8 cellular contexts compared by ENCODE assay signal in genomic region chr9:130054820-130055219, GRCh38. TPM values are rescaled to one million over a fixed set of nuclear protein-coding genes. Genes with fewer than 3 reads are reported as not detected.
A peak's percentile ranks its signal among the peaks of the same experiment; 100 is the strongest.
DNase-seq lines count a peak whose midpoint lies in the region; ATAC-seq and TF ChIP-seq lines count a peak whose summit lies in the region.

No MANE protein-coding gene starts in this region.

- H3K4me1 Mint-ChIP-seq in MCF 10A (ENCODE audit: insufficient read depth, unreplicated experiment), result no peaks in the 10 kb centered on the region

- no peak for DNase-seq in heart right ventricle
- no peak for DNase-seq in cardiac septum (ENCODE audit: low spot score)
- no peak for DNase-seq in MCF 10A (ENCODE audit: unreplicated experiment)
- DNase-seq in aorta, result no peak
- DNase-seq in GM13977 (ENCODE audit: low spot score), result no peak
- no peak for DNase-seq in stimulated activated CD4-positive, alpha-beta T cell treated with anti-CD3 and anti-CD28 coated beads, Interleukin-4, amount 100 ng/mL, for 1 hour
- DNase-seq in OCI-M1 (lab: John Stamatoyannopoulos, UW), result no peak

- no peaks in the 10 kb centered on the region for H3K9me3 Mint-ChIP-seq in MCF 10A (ENCODE audit: unreplicated experiment)

- peak overlapping the region in 7 of 10 donors; percentile 86 to 99 (median 89) for H3K27ac ChIP-seq in heart right ventricle
- no peak overlapping the region for H3K27ac ChIP-seq in aorta (ENCODE audit: low read depth in 1 of 2, low read length in 2 of 2)

- no peaks in the 10 kb centered on the region for H3K9me3 ChIP-seq in heart right ventricle
- H3K9me3 ChIP-seq in mononuclear cell (ENCODE audit: low read depth, low read length), result no peaks in the 10 kb centered on the region
- no peaks in the 10 kb centered on the region for H3K9me3 ChIP-seq in aorta (ENCODE audit: control insufficient read depth, low read length)

- H3K27me3 ChIP-seq in heart right ventricle (no peaks in the 10 kb centered on the region), mononuclear cell (ENCODE audit: insufficient read depth, low read length) (no peaks in the 10 kb centered on the region), aorta (ENCODE audit: control insufficient read depth in 1 of 2, insufficient read depth in 2 of 2, low read length in 1 of 2) (no peaks in the 10 kb centered on the region)

- 75 to 78% methylated on average over 8 of the region's 8 CpGs for WGBS in heart right ventricle, 2 donors
- 69 to 73% methylated on average over 8 of the region's 8 CpGs for WGBS in aorta, 2 donors

- H3K36me3 ChIP-seq in heart right ventricle (peaks cover 0 to 25% (median 0%) of the 10 kb centered on the region in 9 donors), aorta (ENCODE audit: control insufficient read depth in 1 of 2, insufficient read depth in 2 of 2, low read length in 1 of 2) (no peaks in the 10 kb centered on the region)

- peak overlapping the region; percentile 91 for H3K27ac Mint-ChIP-seq in MCF 10A (ENCODE audit: low read depth, unreplicated experiment)

- peak overlapping the region; percentile 90 for H3K4me3 Mint-ChIP-seq in MCF 10A (ENCODE audit: unreplicated experiment)

- no TSS peak for BruUV-seq in MCF 10A (replicated peaks; lab: Mats Ljungman, UMichigan)

- intact Hi-C loops in heart right ventricle (cut with DNase I) (loop anchor here in 2 of 10 donors (5.0 to 10.0 kb wide), 2 partner anchors 168 to 170 kb away; no protein-coding TSS in a partner anchor), cardiac septum (cut with DNase I) (no loop called here), MCF 10A (cut with micrococcal nuclease) (no loop called here), aorta (cut with DNase I) (loop anchor here in 1 of 2 donors (5.0 kb wide), 1 partner anchor 53 kb away; no protein-coding TSS in a partner anchor)

- peak overlapping the region in 9 of 10 donors; percentile 64 to 100 (median 97) for H3K4me3 ChIP-seq in heart right ventricle
- peak overlapping the region; percentile 98 for H3K4me3 ChIP-seq in mononuclear cell (ENCODE audit: low read length)
- H3K4me3 ChIP-seq in aorta (ENCODE audit: low read length in 2 of 2), result peak overlapping the region; percentile 80 to 92

- no peaks in the 10 kb centered on the region for H3K27me3 Mint-ChIP-seq in MCF 10A (ENCODE audit: insufficient read depth, unreplicated experiment)

- H3K4me1 ChIP-seq in heart right ventricle (peaks cover 6 to 42% (median 30%) of the 10 kb centered on the region in 9 donors), mononuclear cell (ENCODE audit: insufficient read depth, low read length) (peaks cover 44% of the 10 kb centered on the region), aorta (ENCODE audit: control insufficient read depth in 1 of 2, insufficient read depth in 2 of 2, low read length in 2 of 2) (peaks cover 0 to 3% of the 10 kb centered on the region in 2 donors)

- POLR2A ChIA-PET in MCF 10A (lab: Yijun Ruan, JAX), result interaction anchor here (0.6 to 4.5 kb wide), 4 partner anchors 14 to 429 kb away, joined by 3 to 53 read pairs (median 4); partner anchors contain the start of gene FNBP1

- H3K36me3 Mint-ChIP-seq in MCF 10A (ENCODE audit: insufficient read depth, unreplicated experiment), result peaks cover 12% of the 10 kb centered on the region

- TF ChIP-seq CTCF in heart right ventricle (IDR thresholded peaks at IDR 0.05), result no peak
- no peak for TF ChIP-seq CTCF in MCF 10A (IDR thresholded peaks at IDR 0.05; ENCODE audit: unreplicated experiment)
- no peak for TF ChIP-seq CTCF in GM13977 (IDR thresholded peaks at IDR 0.05; ENCODE audit: extremely low read depth, insufficient read depth, missing control alignments)

- in situ Hi-C loops in GM13977 (cut with MboI; ENCODE audit: low pct_unique_long_range_greater_than_20kb, low sequenced_read_pairs, unreplicated experiment), result no loop called here

- CTCF ChIA-PET in MCF 10A (lab: Yijun Ruan, JAX), result no interaction called here

- ATAC-seq in heart right ventricle (no peak), aorta (ENCODE audit: low FRiP score) (no peak)

RNA-seq across cellular contexts. Expression of gene GPR107, which starts 1.1 kb away (rescaled TPM):
- total RNA-seq in heart right ventricle, result 10 to 100 TPM; 19.9 to 35.6 (median 24.2) TPM
- 10 to 100 TPM in 1 of 2 donors, 1 to 10 TPM in 1; 6.7 to 12.2 TPM for polyA plus RNA-seq in heart right ventricle
- 23.7 TPM for total RNA-seq in cardiac septum
- total RNA-seq in MCF 10A (2022), result 32.9 and 41.8 TPM in 2 replicates
- total RNA-seq in mononuclear cell, result 19.8 TPM
- 10 to 100 TPM; 43.3 to 48.2 TPM for total RNA-seq in aorta
- polyA plus RNA-seq in aorta, result 10 to 100 TPM in 1 of 2 donors, 1 to 10 TPM in 1; 7.4 to 26.9 TPM

RNA-seq across cellular contexts. Expression of gene FNBP1, which starts 11.8 kb away (rescaled TPM):
- total RNA-seq in heart right ventricle, result 10 to 100 TPM; 19.1 to 38.4 (median 23.8) TPM
- polyA plus RNA-seq in heart right ventricle, result 10 to 100 TPM in 1 of 2 donors, 1 to 10 TPM in 1; 7.4 to 10.3 TPM
- total RNA-seq in cardiac septum, result 22.6 TPM
- total RNA-seq in MCF 10A (2022), result 24.4 and 26.6 TPM in 2 replicates
- 193 TPM for total RNA-seq in mononuclear cell
- 10 to 100 TPM; 92.2 to 92.9 TPM for total RNA-seq in aorta
- 10 to 100 TPM; 21.9 to 35.4 TPM for polyA plus RNA-seq in aorta

Comparison
In these comparisons a context has a peak if more than half of its experiments do, and no peak if none do; other contexts are left out.
1. H3K27ac ChIP-seq: peak in heart right ventricle (7 of 10); none in aorta (0 of 2).
2. Peak in every context shown above with its lines, with median percentiles within 50 percentile points of each other: H3K4me3 ChIP-seq.